1 cellular context compared by ENCODE assay signal in the genomic region with DNA sequence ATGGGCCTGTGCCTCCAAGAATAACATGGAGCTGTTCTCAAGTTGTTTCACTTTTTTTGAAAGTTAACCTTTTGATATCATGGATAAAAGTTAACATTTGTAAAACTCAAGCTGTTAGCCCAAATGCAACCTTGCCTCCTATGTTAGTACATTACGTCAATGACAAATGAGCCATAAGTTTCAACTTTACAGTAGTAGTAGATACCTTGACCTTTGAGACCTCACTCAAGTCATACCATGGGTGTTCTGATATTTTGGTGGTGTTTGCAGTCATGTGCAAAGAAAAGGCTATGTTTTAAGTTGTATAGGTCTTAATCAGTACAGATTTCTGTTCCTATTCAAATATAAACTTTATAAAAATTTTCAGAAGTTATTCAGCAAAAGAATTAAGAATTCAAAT.
TF ChIP-seq lines count a peak whose summit lies in the region.

No MANE protein-coding gene starts in this region.

TF ChIP-seq in HepG2, 621 proteins besides CTCF, POLR2A, EP300 and RAD21 (continued from another document and continues in another):
- TF ChIP-seq, protein P1, sequence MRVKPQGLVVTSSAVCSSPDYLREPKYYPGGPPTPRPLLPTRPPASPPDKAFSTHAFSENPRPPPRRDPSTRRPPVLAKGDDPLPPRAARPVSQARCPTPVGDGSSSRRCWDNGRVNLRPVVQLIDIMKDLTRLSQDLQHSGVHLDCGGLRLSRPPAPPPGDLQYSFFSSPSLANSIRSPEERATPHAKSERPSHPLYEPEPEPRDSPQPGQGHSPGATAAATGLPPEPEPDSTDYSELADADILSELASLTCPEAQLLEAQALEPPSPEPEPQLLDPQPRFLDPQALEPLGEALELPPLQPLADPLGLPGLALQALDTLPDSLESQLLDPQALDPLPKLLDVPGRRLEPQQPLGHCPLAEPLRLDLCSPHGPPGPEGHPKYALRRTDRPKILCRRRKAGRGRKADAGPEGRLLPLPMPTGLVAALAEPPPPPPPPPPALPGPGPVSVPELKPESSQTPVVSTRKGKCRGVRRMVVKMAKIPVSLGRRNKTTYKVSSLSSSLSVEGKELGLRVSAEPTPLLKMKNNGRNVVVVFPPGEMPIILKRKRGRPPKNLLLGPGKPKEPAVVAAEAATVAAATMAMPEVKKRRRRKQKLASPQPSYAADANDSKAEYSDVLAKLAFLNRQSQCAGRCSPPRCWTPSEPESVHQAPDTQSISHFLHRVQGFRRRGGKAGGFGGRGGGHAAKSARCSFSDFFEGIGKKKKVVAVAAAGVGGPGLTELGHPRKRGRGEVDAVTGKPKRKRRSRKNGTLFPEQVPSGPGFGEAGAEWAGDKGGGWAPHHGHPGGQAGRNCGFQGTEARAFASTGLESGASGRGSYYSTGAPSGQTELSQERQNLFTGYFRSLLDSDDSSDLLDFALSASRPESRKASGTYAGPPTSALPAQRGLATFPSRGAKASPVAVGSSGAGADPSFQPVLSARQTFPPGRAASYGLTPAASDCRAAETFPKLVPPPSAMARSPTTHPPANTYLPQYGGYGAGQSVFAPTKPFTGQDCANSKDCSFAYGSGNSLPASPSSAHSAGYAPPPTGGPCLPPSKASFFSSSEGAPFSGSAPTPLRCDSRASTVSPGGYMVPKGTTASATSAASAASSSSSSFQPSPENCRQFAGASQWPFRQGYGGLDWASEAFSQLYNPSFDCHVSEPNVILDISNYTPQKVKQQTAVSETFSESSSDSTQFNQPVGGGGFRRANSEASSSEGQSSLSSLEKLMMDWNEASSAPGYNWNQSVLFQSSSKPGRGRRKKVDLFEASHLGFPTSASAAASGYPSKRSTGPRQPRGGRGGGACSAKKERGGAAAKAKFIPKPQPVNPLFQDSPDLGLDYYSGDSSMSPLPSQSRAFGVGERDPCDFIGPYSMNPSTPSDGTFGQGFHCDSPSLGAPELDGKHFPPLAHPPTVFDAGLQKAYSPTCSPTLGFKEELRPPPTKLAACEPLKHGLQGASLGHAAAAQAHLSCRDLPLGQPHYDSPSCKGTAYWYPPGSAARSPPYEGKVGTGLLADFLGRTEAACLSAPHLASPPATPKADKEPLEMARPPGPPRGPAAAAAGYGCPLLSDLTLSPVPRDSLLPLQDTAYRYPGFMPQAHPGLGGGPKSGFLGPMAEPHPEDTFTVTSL (CRISPR knock-in tag; IDR thresholded peaks at IDR 0.05; ENCODE audit: borderline replicate concordance): no peak
- no peak for TF ChIP-seq NFRKB (IDR thresholded peaks at IDR 0.05)
- no peak for TF ChIP-seq HES4 (CRISPR knock-in tag; IDR thresholded peaks at IDR 0.05; ENCODE audit: borderline replicate concordance)
- TF ChIP-seq, protein P2, sequence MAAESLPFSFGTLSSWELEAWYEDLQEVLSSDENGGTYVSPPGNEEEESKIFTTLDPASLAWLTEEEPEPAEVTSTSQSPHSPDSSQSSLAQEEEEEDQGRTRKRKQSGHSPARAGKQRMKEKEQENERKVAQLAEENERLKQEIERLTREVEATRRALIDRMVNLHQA (CRISPR knock-in tag; IDR thresholded peaks at IDR 0.05): no peak
- TF ChIP-seq, protein P3, sequence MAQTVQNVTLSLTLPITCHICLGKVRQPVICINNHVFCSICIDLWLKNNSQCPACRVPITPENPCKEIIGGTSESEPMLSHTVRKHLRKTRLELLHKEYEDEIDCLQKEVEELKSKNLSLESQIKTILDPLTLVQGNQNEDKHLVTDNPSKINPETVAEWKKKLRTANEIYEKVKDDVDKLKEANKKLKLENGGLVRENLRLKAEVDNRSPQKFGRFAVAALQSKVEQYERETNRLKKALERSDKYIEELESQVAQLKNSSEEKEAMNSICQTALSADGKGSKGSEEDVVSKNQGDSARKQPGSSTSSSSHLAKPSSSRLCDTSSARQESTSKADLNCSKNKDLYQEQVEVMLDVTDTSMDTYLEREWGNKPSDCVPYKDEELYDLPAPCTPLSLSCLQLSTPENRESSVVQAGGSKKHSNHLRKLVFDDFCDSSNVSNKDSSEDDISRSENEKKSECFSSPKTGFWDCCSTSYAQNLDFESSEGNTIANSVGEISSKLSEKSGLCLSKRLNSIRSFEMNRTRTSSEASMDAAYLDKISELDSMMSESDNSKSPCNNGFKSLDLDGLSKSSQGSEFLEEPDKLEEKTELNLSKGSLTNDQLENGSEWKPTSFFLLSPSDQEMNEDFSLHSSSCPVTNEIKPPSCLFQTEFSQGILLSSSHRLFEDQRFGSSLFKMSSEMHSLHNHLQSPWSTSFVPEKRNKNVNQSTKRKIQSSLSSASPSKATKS (CRISPR knock-in tag; IDR thresholded peaks at IDR 0.05): no peak
- no peak for TF ChIP-seq ZNF331 (CRISPR knock-in tag; IDR thresholded peaks at IDR 0.05)
- no peak for TF ChIP-seq SUZ12 (IDR thresholded peaks at IDR 0.05; ENCODE audit: low read depth, low read length)
- no peak for TF ChIP-seq ZNF670 (CRISPR knock-in tag; IDR thresholded peaks at IDR 0.05; ENCODE audit: borderline replicate concordance)
- TF ChIP-seq, protein P4, sequence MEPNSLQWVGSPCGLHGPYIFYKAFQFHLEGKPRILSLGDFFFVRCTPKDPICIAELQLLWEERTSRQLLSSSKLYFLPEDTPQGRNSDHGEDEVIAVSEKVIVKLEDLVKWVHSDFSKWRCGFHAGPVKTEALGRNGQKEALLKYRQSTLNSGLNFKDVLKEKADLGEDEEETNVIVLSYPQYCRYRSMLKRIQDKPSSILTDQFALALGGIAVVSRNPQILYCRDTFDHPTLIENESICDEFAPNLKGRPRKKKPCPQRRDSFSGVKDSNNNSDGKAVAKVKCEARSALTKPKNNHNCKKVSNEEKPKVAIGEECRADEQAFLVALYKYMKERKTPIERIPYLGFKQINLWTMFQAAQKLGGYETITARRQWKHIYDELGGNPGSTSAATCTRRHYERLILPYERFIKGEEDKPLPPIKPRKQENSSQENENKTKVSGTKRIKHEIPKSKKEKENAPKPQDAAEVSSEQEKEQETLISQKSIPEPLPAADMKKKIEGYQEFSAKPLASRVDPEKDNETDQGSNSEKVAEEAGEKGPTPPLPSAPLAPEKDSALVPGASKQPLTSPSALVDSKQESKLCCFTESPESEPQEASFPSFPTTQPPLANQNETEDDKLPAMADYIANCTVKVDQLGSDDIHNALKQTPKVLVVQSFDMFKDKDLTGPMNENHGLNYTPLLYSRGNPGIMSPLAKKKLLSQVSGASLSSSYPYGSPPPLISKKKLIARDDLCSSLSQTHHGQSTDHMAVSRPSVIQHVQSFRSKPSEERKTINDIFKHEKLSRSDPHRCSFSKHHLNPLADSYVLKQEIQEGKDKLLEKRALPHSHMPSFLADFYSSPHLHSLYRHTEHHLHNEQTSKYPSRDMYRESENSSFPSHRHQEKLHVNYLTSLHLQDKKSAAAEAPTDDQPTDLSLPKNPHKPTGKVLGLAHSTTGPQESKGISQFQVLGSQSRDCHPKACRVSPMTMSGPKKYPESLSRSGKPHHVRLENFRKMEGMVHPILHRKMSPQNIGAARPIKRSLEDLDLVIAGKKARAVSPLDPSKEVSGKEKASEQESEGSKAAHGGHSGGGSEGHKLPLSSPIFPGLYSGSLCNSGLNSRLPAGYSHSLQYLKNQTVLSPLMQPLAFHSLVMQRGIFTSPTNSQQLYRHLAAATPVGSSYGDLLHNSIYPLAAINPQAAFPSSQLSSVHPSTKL (CRISPR knock-in tag; IDR thresholded peaks at IDR 0.05): peak; percentile 37; the same call in 1 of the 2 replicates
- no peak for TF ChIP-seq NCOA2 (CRISPR knock-in tag; IDR thresholded peaks at IDR 0.05)
- TF ChIP-seq, protein P5, sequence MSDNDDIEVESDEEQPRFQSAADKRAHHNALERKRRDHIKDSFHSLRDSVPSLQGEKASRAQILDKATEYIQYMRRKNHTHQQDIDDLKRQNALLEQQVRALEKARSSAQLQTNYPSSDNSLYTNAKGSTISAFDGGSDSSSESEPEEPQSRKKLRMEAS (IDR thresholded peaks at IDR 0.05): no peak
- TF ChIP-seq CEBPB (IDR thresholded peaks at IDR 0.05; ENCODE audit: borderline replicate concordance, low read depth, low read length): no peak
- TF ChIP-seq, protein P6, sequence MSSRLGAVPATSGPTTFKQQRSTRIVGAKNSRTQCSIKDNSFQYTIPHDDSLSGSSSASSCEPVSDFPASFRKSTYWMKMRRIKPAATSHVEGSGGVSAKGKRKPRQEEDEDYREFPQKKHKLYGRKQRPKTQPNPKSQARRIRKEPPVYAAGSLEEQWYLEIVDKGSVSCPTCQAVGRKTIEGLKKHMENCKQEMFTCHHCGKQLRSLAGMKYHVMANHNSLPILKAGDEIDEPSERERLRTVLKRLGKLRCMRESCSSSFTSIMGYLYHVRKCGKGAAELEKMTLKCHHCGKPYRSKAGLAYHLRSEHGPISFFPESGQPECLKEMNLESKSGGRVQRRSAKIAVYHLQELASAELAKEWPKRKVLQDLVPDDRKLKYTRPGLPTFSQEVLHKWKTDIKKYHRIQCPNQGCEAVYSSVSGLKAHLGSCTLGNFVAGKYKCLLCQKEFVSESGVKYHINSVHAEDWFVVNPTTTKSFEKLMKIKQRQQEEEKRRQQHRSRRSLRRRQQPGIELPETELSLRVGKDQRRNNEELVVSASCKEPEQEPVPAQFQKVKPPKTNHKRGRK (CRISPR knock-in tag; IDR thresholded peaks at IDR 0.05): no peak
- no peak for TF ChIP-seq ZNF75D (CRISPR knock-in tag; IDR thresholded peaks at IDR 0.05; ENCODE audit: borderline replicate concordance)
- TF ChIP-seq, protein P7, sequence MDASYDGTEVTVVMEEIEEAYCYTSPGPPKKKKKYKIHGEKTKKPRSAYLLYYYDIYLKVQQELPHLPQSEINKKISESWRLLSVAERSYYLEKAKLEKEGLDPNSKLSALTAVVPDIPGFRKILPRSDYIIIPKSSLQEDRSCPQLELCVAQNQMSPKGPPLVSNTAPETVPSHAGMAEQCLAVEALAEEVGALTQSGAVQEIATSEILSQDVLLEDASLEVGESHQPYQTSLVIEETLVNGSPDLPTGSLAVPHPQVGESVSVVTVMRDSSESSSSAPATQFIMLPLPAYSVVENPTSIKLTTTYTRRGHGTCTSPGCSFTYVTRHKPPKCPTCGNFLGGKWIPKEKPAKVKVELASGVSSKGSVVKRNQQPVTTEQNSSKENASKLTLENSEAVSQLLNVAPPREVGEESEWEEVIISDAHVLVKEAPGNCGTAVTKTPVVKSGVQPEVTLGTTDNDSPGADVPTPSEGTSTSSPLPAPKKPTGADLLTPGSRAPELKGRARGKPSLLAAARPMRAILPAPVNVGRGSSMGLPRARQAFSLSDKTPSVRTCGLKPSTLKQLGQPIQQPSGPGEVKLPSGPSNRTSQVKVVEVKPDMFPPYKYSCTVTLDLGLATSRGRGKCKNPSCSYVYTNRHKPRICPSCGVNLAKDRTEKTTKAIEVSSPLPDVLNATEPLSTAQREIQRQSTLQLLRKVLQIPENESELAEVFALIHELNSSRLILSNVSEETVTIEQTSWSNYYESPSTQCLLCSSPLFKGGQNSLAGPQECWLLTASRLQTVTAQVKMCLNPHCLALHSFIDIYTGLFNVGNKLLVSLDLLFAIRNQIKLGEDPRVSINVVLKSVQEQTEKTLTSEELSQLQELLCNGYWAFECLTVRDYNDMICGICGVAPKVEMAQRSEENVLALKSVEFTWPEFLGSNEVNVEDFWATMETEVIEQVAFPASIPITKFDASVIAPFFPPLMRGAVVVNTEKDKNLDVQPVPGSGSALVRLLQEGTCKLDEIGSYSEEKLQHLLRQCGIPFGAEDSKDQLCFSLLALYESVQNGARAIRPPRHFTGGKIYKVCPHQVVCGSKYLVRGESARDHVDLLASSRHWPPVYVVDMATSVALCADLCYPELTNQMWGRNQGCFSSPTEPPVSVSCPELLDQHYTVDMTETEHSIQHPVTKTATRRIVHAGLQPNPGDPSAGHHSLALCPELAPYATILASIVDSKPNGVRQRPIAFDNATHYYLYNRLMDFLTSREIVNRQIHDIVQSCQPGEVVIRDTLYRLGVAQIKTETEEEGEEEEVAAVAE (CRISPR knock-in tag; IDR thresholded peaks at IDR 0.05; ENCODE audit: borderline replicate concordance): no peak
- no peak for TF ChIP-seq ZNF713 (CRISPR knock-in tag; IDR thresholded peaks at IDR 0.05)
- TF ChIP-seq ZFP82 (CRISPR knock-in tag; IDR thresholded peaks at IDR 0.05; ENCODE audit: borderline replicate concordance): no peak
- TF ChIP-seq, protein P8, sequence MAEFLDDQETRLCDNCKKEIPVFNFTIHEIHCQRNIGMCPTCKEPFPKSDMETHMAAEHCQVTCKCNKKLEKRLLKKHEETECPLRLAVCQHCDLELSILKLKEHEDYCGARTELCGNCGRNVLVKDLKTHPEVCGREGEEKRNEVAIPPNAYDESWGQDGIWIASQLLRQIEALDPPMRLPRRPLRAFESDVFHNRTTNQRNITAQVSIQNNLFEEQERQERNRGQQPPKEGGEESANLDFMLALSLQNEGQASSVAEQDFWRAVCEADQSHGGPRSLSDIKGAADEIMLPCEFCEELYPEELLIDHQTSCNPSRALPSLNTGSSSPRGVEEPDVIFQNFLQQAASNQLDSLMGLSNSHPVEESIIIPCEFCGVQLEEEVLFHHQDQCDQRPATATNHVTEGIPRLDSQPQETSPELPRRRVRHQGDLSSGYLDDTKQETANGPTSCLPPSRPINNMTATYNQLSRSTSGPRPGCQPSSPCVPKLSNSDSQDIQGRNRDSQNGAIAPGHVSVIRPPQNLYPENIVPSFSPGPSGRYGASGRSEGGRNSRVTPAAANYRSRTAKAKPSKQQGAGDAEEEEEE (CRISPR knock-in tag; IDR thresholded peaks at IDR 0.05; ENCODE audit: borderline replicate concordance): no peak
- no peak for TF ChIP-seq ZNF616 (CRISPR knock-in tag; IDR thresholded peaks at IDR 0.05; ENCODE audit: low read depth)
- TF ChIP-seq ZNF101 (CRISPR knock-in tag; IDR thresholded peaks at IDR 0.05; ENCODE audit: borderline replicate concordance, low read depth): no peak
- TF ChIP-seq ARID2 (CRISPR knock-in tag; IDR thresholded peaks at IDR 0.05; ENCODE audit: borderline replicate concordance): no peak
- TF ChIP-seq STAG1 (CRISPR knock-in tag; IDR thresholded peaks at IDR 0.05): no peak
- TF ChIP-seq SNAPC2 (CRISPR knock-in tag; IDR thresholded peaks at IDR 0.05): no peak
- TF ChIP-seq, protein P9, sequence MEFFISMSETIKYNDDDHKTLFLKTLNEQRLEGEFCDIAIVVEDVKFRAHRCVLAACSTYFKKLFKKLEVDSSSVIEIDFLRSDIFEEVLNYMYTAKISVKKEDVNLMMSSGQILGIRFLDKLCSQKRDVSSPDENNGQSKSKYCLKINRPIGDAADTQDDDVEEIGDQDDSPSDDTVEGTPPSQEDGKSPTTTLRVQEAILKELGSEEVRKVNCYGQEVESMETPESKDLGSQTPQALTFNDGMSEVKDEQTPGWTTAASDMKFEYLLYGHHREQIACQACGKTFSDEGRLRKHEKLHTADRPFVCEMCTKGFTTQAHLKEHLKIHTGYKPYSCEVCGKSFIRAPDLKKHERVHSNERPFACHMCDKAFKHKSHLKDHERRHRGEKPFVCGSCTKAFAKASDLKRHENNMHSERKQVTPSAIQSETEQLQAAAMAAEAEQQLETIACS (CRISPR knock-in tag; IDR thresholded peaks at IDR 0.05): no peak
- TF ChIP-seq NFKBIZ (CRISPR knock-in tag; IDR thresholded peaks at IDR 0.05): no peak
- TF ChIP-seq ATF7 (IDR thresholded peaks at IDR 0.05): no peak
- TF ChIP-seq ATF7 (CRISPR knock-in tag; IDR thresholded peaks at IDR 0.05): no peak
